ENCODE assay signal across 11 cellular contexts in genomic region chr3:132641427-132641826, GRCh38. TPM values are rescaled to one million over a fixed set of nuclear protein-coding genes. Genes with fewer than 3 reads are reported as not detected.
"Had no signal": no experiment of that assay in that cellular context is flagged by ENCODE, and none has a peak within 500 bp of the region (broad histone marks: within the 10 kb centered on the region; RNA-seq: fewer than 3 reads in every experiment).

No MANE protein-coding gene starts in this region.

RNA-seq across cellular contexts. Expression of gene ACKR4, which starts 44.4 kb away (rescaled TPM):
- total RNA-seq: activated CD4-positive, alpha-beta memory T cell treated with anti-CD3 and anti-CD28 coated beads for 36 hours; activated CD8-positive, alpha-beta memory T cell treated with anti-CD3 and anti-CD28 coated beads for 36 hours; activated CD8-positive, alpha-beta T cell treated with anti-CD3 and anti-CD28 coated beads for 36 hours; activated naive CD4-positive, alpha-beta T cell treated with anti-CD3 and anti-CD28 coated beads for 36 hours; activated T-cell treated with anti-CD3 and anti-CD28 coated beads, Interleukin-2, amount 50 U/mL, for 4 hours; activated T-cell treated with anti-CD3 and anti-CD28 coated beads, Interleukin-2, amount 50 U/mL, for 72 hours; cardiac muscle cell; chondrocyte; T-helper 1 cell treated with Interleukin-12 subunit alpha and Interleukin-12 subunit beta and Interleukin-4 antibody, amounts not matched to agents 30 ng/mL and 1 ng/mL, for 36 hours; T-helper 2 cell treated with Interferon-gamma antibody and Interleukin-4, amounts not matched to agents 100 ng/mL and 5 ng/mL, for 36 hours; WTC11 had no signal
- polyA plus RNA-seq: cardiac muscle cell had no signal
